Comparison of ENCODE assay signal across 8 cellular contexts in genomic region chr11:60841797-60842687, GRCh38. TPM values are rescaled to one million over a fixed set of nuclear protein-coding genes. Genes with fewer than 3 reads are reported as not detected.
A peak's percentile ranks its signal among the peaks of the same experiment; 100 is the strongest.
DNase-seq lines count a peak whose midpoint lies in the region; FAIRE-seq and TF ChIP-seq lines count a peak whose summit lies in the region.

Gene CCDC86 (plus strand): TSS chr11:60842113. CDS start chr11:60842125, 12 bp downstream.

- H2AFZ ChIP-seq in MM.1S (ENCODE audit: low read length), result peak within 1 kb of the TSS; percentile 61
- H2AFZ ChIP-seq in neural progenitor cell (replicated peaks), result peak within 1 kb of the TSS; percentile 94

- H3K4me3 Mint-ChIP-seq in neural progenitor cell, result peak within 1 kb of the TSS; percentile 91

- in situ Hi-C loops in HAP-1 (cut with MboI; ENCODE audit: low sequenced_read_pairs), result no loop called here

- H3K27me3 Mint-ChIP-seq in neural progenitor cell (ENCODE audit: insufficient read depth, low read depth), result peaks cover 3% of the 10 kb centered on the region

- H3F3A ChIP-seq in MM.1S (ENCODE audit: insufficient read depth, low read length) (peaks cover 35% of the 10 kb centered on the region), neural progenitor cell (ENCODE audit: low read depth) (no peaks in the 10 kb centered on the region)

- H3K9me2 ChIP-seq in MM.1S (replicated peaks; ENCODE audit: insufficient read depth, low read length), result no peaks in the 10 kb centered on the region

- H3K79me2 ChIP-seq in MM.1S (ENCODE audit: low read length) (peaks cover 55% of the 10 kb centered on the region), neural progenitor cell (ENCODE audit: low read depth) (peaks cover 30% of the 10 kb centered on the region)

- TF ChIP-seq CTCF in MM.1S (IDR thresholded peaks at IDR 0.05; ENCODE audit: low read length), result no peak
- TF ChIP-seq CTCF in neural progenitor cell (IDR thresholded peaks at IDR 0.05), result no peak

- H3K9ac ChIP-seq in MM.1S (ENCODE audit: low read length) (peak within 1 kb of the TSS; percentile 97), neural progenitor cell (peak within 1 kb of the TSS; percentile 85), stomach smooth muscle (ENCODE audit: low read length in 2 of 2) (peak within 1 kb of the TSS; percentile 85 to 91)

- DNase-seq in HAP-1 (ENCODE audit: low spot score in 2 of 2) (peak; percentile 91 to 99), MM.1S (peak; percentile 97), SK-N-DZ (ENCODE audit: low spot score) (peak; percentile 92), foreskin melanocyte (peak; percentile 91), neural progenitor cell (ENCODE audit: low spot score) (peak; percentile 96)
- DNase-seq in activated naive CD4-positive, alpha-beta T cell treated with Interleukin-2 at 50 U/mL for 16 hours, result peak; percentile 99

- H4K20me1 ChIP-seq in MM.1S (ENCODE audit: insufficient read depth, low read length) (no peaks in the 10 kb centered on the region), neural progenitor cell (ENCODE audit: low read depth) (no peaks in the 10 kb centered on the region)

- H3K36me3 Mint-ChIP-seq in neural progenitor cell, result peaks cover 9% of the 10 kb centered on the region

- H3K4me2 ChIP-seq in MM.1S (ENCODE audit: low read depth, low read length), result peak within 1 kb of the TSS; percentile 94
- peak within 1 kb of the TSS; percentile 94 for H3K4me2 ChIP-seq in neural progenitor cell

- peak; percentile 96 for FAIRE-seq in G401.6 (lab: Jason Lieb, UNC)

- H3K9me3 Mint-ChIP-seq in neural progenitor cell, result no peaks in the 10 kb centered on the region

- peaks cover 12% of the 10 kb centered on the region for H3K4me1 ChIP-seq in HAP-1
- H3K4me1 ChIP-seq in MM.1S (ENCODE audit: low read length), result peaks cover 57% of the 10 kb centered on the region
- H3K4me1 ChIP-seq in neural progenitor cell, result peaks cover 17% of the 10 kb centered on the region
- H3K4me1 ChIP-seq in stomach smooth muscle (ENCODE audit: control insufficient read depth, insufficient read depth, low read length), result peaks cover 35% of the 10 kb centered on the region

- H3K36me3 ChIP-seq in HAP-1 (replicated peaks), result peaks cover 19% of the 10 kb centered on the region
- peaks cover 6% of the 10 kb centered on the region; the same call in 1 of the 2 replicates for H3K36me3 ChIP-seq in MM.1S (replicated peaks; ENCODE audit: insufficient read depth, low read length)
- no peaks in the 10 kb centered on the region for H3K36me3 ChIP-seq in neural progenitor cell
- H3K36me3 ChIP-seq in stomach smooth muscle (ENCODE audit: control insufficient read depth in 2 of 2, insufficient read depth in 2 of 2, low read length in 2 of 2), result no peaks in the 10 kb centered on the region

- H3K27ac ChIP-seq in MM.1S (ENCODE audit: low read length) (peak within 1 kb of the TSS; percentile 94), neural progenitor cell (no peak within 1 kb of the TSS), stomach smooth muscle (ENCODE audit: low read length) (peak within 1 kb of the TSS; percentile 41)

- H3K27me3 ChIP-seq in HAP-1 (ENCODE audit: low read depth) (no peaks in the 10 kb centered on the region), MM.1S (replicated peaks; ENCODE audit: insufficient read depth, low read length) (no peaks in the 10 kb centered on the region), neural progenitor cell (no peaks in the 10 kb centered on the region), stomach smooth muscle (ENCODE audit: control insufficient read depth in 1 of 2, insufficient read depth in 2 of 2, low read length in 2 of 2) (peaks cover 0 to under 1% of the 10 kb centered on the region in 2 donors)

- peak within 1 kb of the TSS; percentile 96 for H3K27ac Mint-ChIP-seq in neural progenitor cell

- H3K9me3 ChIP-seq in HAP-1, result no peaks in the 10 kb centered on the region
- H3K9me3 ChIP-seq in MM.1S (replicated peaks; ENCODE audit: insufficient read depth, low read length), result no peaks in the 10 kb centered on the region
- no peaks in the 10 kb centered on the region for H3K9me3 ChIP-seq in neural progenitor cell (ENCODE audit: low read depth)
- no peaks in the 10 kb centered on the region for H3K9me3 ChIP-seq in stomach smooth muscle (ENCODE audit: control insufficient read depth in 2 of 2, low read length in 2 of 2)

- peaks cover 35% of the 10 kb centered on the region for H3K4me1 Mint-ChIP-seq in neural progenitor cell

- peak within 1 kb of the TSS; percentile 78 for H3K4me3 ChIP-seq in HAP-1
- peak within 1 kb of the TSS; percentile 92 for H3K4me3 ChIP-seq in MM.1S (ENCODE audit: low read length)
- H3K4me3 ChIP-seq in neural progenitor cell, result peak within 1 kb of the TSS; percentile 77
- H3K4me3 ChIP-seq in stomach smooth muscle (ENCODE audit: low read length in 2 of 2), result peak within 1 kb of the TSS; percentile 94 to 96

RNA-seq across cellular contexts. Expression of gene CCDC86, which starts in this region (rescaled TPM):
- polyA plus RNA-seq in SK-N-DZ (2014; cell fraction: cytosol; rRNA removed), result 8.4 and 8.9 TPM in 2 replicates
- 48.4 and 176 TPM in 2 replicates for polyA plus RNA-seq in SK-N-DZ (2014; cell fraction: nucleus; rRNA removed)
- 3.3 and 9.5 TPM in 2 replicates for total RNA-seq in neural progenitor cell (ENCODE audit: low replicate concordance)
